Comparison of ENCODE assay signal across 1 cellular context in the genomic region with DNA sequence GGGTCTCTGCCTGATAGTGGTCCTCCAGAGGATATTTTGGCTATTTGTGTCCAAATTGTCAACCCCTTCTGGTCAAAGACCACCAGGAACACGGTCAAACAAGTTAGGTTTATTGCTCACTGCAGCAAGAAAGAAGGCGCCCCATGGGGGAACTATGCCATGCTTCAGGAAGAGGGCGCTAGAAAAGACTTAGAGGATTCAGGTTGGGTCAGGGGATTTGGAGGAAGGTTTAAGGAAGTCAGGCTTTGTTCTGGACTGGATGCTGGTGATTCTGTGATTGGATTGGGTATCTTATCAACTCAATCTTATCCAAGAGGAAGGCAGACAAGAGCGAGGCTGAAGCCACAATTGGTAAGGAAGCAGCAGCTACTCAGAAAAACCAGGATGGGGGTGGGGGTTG.
TF ChIP-seq lines count a peak whose summit lies in the region.

No MANE protein-coding gene starts in this region.

TF ChIP-seq in SK-N-SH treated with all-trans-retinoic acid at 6 μM for 48 hours, 23 proteins besides CTCF, POLR2A, EP300 and RAD21 (continued from another document):
- TF ChIP-seq, protein P1, sequence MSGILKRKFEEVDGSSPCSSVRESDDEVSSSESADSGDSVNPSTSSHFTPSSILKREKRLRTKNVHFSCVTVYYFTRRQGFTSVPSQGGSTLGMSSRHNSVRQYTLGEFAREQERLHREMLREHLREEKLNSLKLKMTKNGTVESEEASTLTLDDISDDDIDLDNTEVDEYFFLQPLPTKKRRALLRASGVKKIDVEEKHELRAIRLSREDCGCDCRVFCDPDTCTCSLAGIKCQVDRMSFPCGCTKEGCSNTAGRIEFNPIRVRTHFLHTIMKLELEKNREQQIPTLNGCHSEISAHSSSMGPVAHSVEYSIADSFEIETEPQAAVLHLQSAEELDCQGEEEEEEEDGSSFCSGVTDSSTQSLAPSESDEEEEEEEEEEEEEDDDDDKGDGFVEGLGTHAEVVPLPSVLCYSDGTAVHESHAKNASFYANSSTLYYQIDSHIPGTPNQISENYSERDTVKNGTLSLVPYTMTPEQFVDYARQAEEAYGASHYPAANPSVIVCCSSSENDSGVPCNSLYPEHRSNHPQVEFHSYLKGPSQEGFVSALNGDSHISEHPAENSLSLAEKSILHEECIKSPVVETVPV (CRISPR knock-in tag; IDR thresholded peaks at IDR 0.05), result no peak
- TF ChIP-seq ZC3H10 (CRISPR knock-in tag; IDR thresholded peaks at IDR 0.05) (no peak), BACH2 (CRISPR knock-in tag; IDR thresholded peaks at IDR 0.05; ENCODE audit: borderline replicate concordance) (no peak), TCF4 (CRISPR knock-in tag; IDR thresholded peaks at IDR 0.05; ENCODE audit: borderline replicate concordance) (no peak), OSR1 (CRISPR knock-in tag; IDR thresholded peaks at IDR 0.05) (no peak), ZFP30 (CRISPR knock-in tag; IDR thresholded peaks at IDR 0.05) (no peak), TOX (CRISPR knock-in tag; IDR thresholded peaks at IDR 0.05; ENCODE audit: borderline replicate concordance) (no peak), PPARA (CRISPR knock-in tag; IDR thresholded peaks at IDR 0.05; ENCODE audit: borderline replicate concordance) (no peak), ZNF70 (CRISPR knock-in tag; IDR thresholded peaks at IDR 0.05) (no peak), SNAI2 (CRISPR knock-in tag; IDR thresholded peaks at IDR 0.05) (no peak), ZNF565 (CRISPR knock-in tag; conservative IDR thresholded peaks at IDR 0.05; ENCODE audit: low read depth) (no peak), RARB (CRISPR knock-in tag; IDR thresholded peaks at IDR 0.05) (no peak)
- TF ChIP-seq, protein P2, sequence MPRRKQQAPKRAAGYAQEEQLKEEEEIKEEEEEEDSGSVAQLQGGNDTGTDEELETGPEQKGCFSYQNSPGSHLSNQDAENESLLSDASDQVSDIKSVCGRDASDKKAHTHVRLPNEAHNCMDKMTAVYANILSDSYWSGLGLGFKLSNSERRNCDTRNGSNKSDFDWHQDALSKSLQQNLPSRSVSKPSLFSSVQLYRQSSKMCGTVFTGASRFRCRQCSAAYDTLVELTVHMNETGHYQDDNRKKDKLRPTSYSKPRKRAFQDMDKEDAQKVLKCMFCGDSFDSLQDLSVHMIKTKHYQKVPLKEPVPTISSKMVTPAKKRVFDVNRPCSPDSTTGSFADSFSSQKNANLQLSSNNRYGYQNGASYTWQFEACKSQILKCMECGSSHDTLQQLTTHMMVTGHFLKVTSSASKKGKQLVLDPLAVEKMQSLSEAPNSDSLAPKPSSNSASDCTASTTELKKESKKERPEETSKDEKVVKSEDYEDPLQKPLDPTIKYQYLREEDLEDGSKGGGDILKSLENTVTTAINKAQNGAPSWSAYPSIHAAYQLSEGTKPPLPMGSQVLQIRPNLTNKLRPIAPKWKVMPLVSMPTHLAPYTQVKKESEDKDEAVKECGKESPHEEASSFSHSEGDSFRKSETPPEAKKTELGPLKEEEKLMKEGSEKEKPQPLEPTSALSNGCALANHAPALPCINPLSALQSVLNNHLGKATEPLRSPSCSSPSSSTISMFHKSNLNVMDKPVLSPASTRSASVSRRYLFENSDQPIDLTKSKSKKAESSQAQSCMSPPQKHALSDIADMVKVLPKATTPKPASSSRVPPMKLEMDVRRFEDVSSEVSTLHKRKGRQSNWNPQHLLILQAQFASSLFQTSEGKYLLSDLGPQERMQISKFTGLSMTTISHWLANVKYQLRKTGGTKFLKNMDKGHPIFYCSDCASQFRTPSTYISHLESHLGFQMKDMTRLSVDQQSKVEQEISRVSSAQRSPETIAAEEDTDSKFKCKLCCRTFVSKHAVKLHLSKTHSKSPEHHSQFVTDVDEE (CRISPR knock-in tag; IDR thresholded peaks at IDR 0.05), result no peak
- TF ChIP-seq, protein P3, sequence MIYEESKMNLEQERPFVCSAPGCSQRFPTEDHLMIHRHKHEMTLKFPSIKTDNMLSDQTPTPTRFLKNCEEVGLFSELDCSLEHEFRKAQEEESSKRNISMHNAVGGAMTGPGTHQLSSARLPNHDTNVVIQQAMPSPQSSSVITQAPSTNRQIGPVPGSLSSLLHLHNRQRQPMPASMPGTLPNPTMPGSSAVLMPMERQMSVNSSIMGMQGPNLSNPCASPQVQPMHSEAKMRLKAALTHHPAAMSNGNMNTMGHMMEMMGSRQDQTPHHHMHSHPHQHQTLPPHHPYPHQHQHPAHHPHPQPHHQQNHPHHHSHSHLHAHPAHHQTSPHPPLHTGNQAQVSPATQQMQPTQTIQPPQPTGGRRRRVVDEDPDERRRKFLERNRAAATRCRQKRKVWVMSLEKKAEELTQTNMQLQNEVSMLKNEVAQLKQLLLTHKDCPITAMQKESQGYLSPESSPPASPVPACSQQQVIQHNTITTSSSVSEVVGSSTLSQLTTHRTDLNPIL (CRISPR knock-in tag; IDR thresholded peaks at IDR 0.05; ENCODE audit: low read depth), result no peak
- TF ChIP-seq, protein P4, sequence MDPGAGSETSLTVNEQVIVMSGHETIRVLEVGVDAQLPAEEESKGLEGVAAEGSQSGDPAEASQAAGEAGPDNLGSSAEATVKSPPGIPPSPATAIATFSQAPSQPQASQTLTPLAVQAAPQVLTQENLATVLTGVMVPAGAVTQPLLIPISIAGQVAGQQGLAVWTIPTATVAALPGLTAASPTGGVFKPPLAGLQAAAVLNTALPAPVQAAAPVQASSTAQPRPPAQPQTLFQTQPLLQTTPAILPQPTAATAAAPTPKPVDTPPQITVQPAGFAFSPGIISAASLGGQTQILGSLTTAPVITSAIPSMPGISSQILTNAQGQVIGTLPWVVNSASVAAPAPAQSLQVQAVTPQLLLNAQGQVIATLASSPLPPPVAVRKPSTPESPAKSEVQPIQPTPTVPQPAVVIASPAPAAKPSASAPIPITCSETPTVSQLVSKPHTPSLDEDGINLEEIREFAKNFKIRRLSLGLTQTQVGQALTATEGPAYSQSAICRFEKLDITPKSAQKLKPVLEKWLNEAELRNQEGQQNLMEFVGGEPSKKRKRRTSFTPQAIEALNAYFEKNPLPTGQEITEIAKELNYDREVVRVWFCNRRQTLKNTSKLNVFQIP (CRISPR knock-in tag; IDR thresholded peaks at IDR 0.05; ENCODE audit: borderline replicate concordance, low read depth), result no peak
- TF ChIP-seq, protein P5, sequence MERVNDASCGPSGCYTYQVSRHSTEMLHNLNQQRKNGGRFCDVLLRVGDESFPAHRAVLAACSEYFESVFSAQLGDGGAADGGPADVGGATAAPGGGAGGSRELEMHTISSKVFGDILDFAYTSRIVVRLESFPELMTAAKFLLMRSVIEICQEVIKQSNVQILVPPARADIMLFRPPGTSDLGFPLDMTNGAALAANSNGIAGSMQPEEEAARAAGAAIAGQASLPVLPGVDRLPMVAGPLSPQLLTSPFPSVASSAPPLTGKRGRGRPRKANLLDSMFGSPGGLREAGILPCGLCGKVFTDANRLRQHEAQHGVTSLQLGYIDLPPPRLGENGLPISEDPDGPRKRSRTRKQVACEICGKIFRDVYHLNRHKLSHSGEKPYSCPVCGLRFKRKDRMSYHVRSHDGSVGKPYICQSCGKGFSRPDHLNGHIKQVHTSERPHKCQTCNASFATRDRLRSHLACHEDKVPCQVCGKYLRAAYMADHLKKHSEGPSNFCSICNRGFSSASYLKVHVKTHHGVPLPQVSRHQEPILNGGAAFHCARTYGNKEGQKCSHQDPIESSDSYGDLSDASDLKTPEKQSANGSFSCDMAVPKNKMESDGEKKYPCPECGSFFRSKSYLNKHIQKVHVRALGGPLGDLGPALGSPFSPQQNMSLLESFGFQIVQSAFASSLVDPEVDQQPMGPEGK (CRISPR knock-in tag; IDR thresholded peaks at IDR 0.05; ENCODE audit: borderline replicate concordance), result no peak
